In genomic region chr16:12095275-12096161, GRCh38 we compare ENCODE assay signal across 1 cellular context.
TF ChIP-seq lines count a peak whose summit lies in the region.

No MANE protein-coding gene starts in this region.

TF ChIP-seq in K562, 482 proteins besides CTCF, POLR2A, EP300 and RAD21 (continued from another document and continues in another):
- TF ChIP-seq E2F8 (IDR thresholded peaks at IDR 0.05; ENCODE audit: low read depth, partially characterized antibody) (no peak), NRF1 (conservative IDR thresholded peaks at IDR 0.05 in 1 of 2, IDR thresholded peaks at IDR 0.05 in 1 of 2) (no peak), RBFOX2 (IDR thresholded peaks at IDR 0.05; ENCODE audit: low read depth, low read length) (no peak), MTF1 (CRISPR knock-in tag; IDR thresholded peaks at IDR 0.05; ENCODE audit: borderline replicate concordance) (no peak), GTF2F1 (IDR thresholded peaks at IDR 0.05; ENCODE audit: low read depth, low read length) (no peak), NFRKB (IDR thresholded peaks at IDR 0.05; ENCODE audit: low read depth) (no peak), CBX5 (IDR thresholded peaks at IDR 0.05; ENCODE audit: borderline replicate concordance, low read depth) (no peak), RNF219 (CRISPR knock-in tag; IDR thresholded peaks at IDR 0.05) (no peak), CTCFL (IDR thresholded peaks at IDR 0.05; ENCODE audit: borderline replicate concordance, insufficient read depth, low read depth, low read length, poor library complexity, severe bottlenecking) (peak; percentile 72), SIN3A (IDR thresholded peaks at IDR 0.05; ENCODE audit: borderline replicate concordance in 2 of 2, control insufficient read depth in 1 of 2, low read depth in 2 of 2, low read length in 2 of 2) (no peak), JUND (IDR thresholded peaks at IDR 0.05; ENCODE audit: borderline replicate concordance, low read depth, low read length) (peak; percentile 7; the same call in 1 of the 2 replicates), JUND (tag; IDR thresholded peaks at IDR 0.05; ENCODE audit: borderline replicate concordance, low read depth, low read length) (no peak), ZNF316 (IDR thresholded peaks at IDR 0.05) (peak; percentile 37), SMARCA4 (IDR thresholded peaks at IDR 0.05) (0 out of 2 replicates have a peak, but pooled peaks have one; percentile 20), SMARCC2 (IDR thresholded peaks at IDR 0.05; ENCODE audit: low read depth) (no peak), CUX1 (CRISPR knock-in tag; IDR thresholded peaks at IDR 0.05) (no peak), SLC30A9 (CRISPR knock-in tag; IDR thresholded peaks at IDR 0.05) (no peak), TCF7 (IDR thresholded peaks at IDR 0.05; ENCODE audit: borderline replicate concordance) (0 out of 2 replicates have a peak, but pooled peaks have one; percentile 59), XRCC5 (IDR thresholded peaks at IDR 0.05; ENCODE audit: low read depth, low read length) (peak; percentile 53; the same call in 1 of the 2 replicates), DNMT1 (IDR thresholded peaks at IDR 0.05) (no peak), NR0B1 (IDR thresholded peaks at IDR 0.05; ENCODE audit: partially characterized antibody) (no peak), KLF6 (CRISPR knock-in tag; IDR thresholded peaks at IDR 0.05; ENCODE audit: borderline replicate concordance) (no peak), SPI1 (IDR thresholded peaks at IDR 0.05; ENCODE audit: borderline replicate concordance, low read depth, low read length) (peak; percentile 38; the same call in 1 of the 2 replicates), MAFG (tag; conservative IDR thresholded peaks at IDR 0.05) (0 out of 2 replicates have a peak, but pooled peaks have one; percentile 20), MEF2D (tag; conservative IDR thresholded peaks at IDR 0.05; ENCODE audit: low read depth) (no peak), POLR2AphosphoS5 (IDR thresholded peaks at IDR 0.05; ENCODE audit: control insufficient read depth, insufficient read depth, low read depth, low read length) (no peak), ZNF609 (CRISPR knock-in tag; IDR thresholded peaks at IDR 0.05; ENCODE audit: borderline replicate concordance) (no peak), BMI1 (IDR thresholded peaks at IDR 0.05; ENCODE audit: low read length) (no peak), KHSRP (IDR thresholded peaks at IDR 0.05) (no peak), DEAF1 (CRISPR knock-in tag; IDR thresholded peaks at IDR 0.05) (peak; percentile 65; the same call in 1 of the 2 replicates), FUS (optimal IDR thresholded peaks at IDR 0.05; ENCODE audit: low read depth, low read length) (no peak), TRIM25 (IDR thresholded peaks at IDR 0.05; ENCODE audit: borderline replicate concordance) (no peak), ZNF511 (CRISPR knock-in tag; IDR thresholded peaks at IDR 0.05) (no peak), SUPT5H (IDR thresholded peaks at IDR 0.05) (no peak)
